ENCODE assay signal across 24 cellular contexts in the genomic region with DNA sequence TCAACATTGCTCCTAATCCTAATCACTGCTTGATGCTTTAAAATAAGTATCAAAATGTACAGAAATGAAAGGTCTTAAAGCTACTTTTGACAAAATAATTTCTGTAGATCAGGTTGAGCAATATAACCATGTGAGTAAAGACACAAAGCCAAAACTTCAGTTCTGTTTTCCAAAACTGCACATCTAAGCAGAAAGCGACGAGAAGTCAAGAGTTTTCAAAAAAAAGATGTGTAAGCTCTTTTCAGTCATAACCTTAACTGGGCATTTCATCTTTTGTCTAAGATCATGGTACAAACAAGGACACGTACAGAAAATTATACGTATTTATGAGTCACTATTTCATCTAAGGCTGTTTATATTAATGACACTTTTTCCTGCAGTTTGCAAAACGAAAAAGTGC.
DNase-seq lines count a peak whose midpoint lies in the region; ATAC-seq, FAIRE-seq and TF ChIP-seq lines count a peak whose summit lies in the region.
"Had no signal": no experiment of that assay in that cellular context is flagged by ENCODE, and none has a peak within 500 bp of the region (broad histone marks: within the 10 kb centered on the region; RNA-seq: fewer than 3 reads in every experiment).

No MANE protein-coding gene starts in this region.

- H3K27me3 Mint-ChIP-seq in chondrocyte (ENCODE audit: low read depth): no peaks in the 10 kb centered on the region

- H3K27ac ChIP-seq in A549: no peak overlapping the region
- peak overlapping the region; percentile 11 for H3K27ac ChIP-seq in osteoblast (ENCODE audit: low read depth, low read length)
- H3K27ac ChIP-seq: epithelial cell of prostate, foreskin keratinocyte had no signal

- FAIRE-seq in A549 (lab: Jason Lieb, UNC): no peak

- TF ChIP-seq EP300 in A549 (IDR thresholded peaks at IDR 0.05): no peak

- no peak overlapping the region for H3K4me3 Mint-ChIP-seq in chondrocyte (ENCODE audit: unreplicated experiment)
- H3K4me3 Mint-ChIP-seq: WTC11 had no signal

- peaks cover 4% of the 10 kb centered on the region; the same call in 1 of the 3 replicates for H3K4me1 ChIP-seq in A549
- peaks cover 3% of the 10 kb centered on the region for H3K4me1 ChIP-seq in osteoblast (ENCODE audit: insufficient read depth, low read length)
- H3K4me1 ChIP-seq: foreskin keratinocyte had no signal

- H3K27me3 ChIP-seq in osteoblast (ENCODE audit: insufficient read depth, low read length): no peaks in the 10 kb centered on the region
- H3K27me3 ChIP-seq: foreskin keratinocyte, spleen had no signal

- H4K20me1 ChIP-seq in osteoblast (ENCODE audit: insufficient read depth, low read length): peaks cover 3% of the 10 kb centered on the region

- TF ChIP-seq RAD21 in A549 (conservative IDR thresholded peaks at IDR 0.05 in 1 of 2, IDR thresholded peaks at IDR 0.05 in 1 of 2): no peak

- peak overlapping the region; percentile 65 for H3K27ac Mint-ChIP-seq in chondrocyte (ENCODE audit: unreplicated experiment)

- no peak for ATAC-seq in A549
- ATAC-seq: foreskin keratinocyte; stimulated activated naive CD8-positive, alpha-beta T cell treated with anti-CD3 and anti-CD28 coated beads, Interleukin-15, Interleukin-2, amounts not matched to agents 100 U/mL and 50 U/mL, for 24 hours; WTC11 had no signal

- H3K9me3 ChIP-seq in A549: no peaks in the 10 kb centered on the region
- no peaks in the 10 kb centered on the region for H3K9me3 ChIP-seq in osteoblast (ENCODE audit: low read depth, low read length)
- H3K9me3 ChIP-seq: spleen had no signal

- peaks cover 54% of the 10 kb centered on the region for H3K36me3 Mint-ChIP-seq in chondrocyte (ENCODE audit: low read depth)

- 85% methylated on average over 5 of the region's 5 CpGs for WGBS in A549 (ENCODE audit: missing lambda C conversion rate)

- H3K4me1 Mint-ChIP-seq in chondrocyte (ENCODE audit: low read depth): peaks cover 38% of the 10 kb centered on the region

- H3K4me2 ChIP-seq in A549 (no peak overlapping the region), osteoblast (ENCODE audit: insufficient read depth, low read length) (no peak overlapping the region)

- POLR2A ChIA-PET in A549 (lab: Yijun Ruan, JAX): no interaction called here

- TF ChIP-seq CTCF in A549 (IDR thresholded peaks at IDR 0.05) (no peak), chondrocyte (IDR thresholded peaks at IDR 0.05) (no peak), osteoblast (IDR thresholded peaks at IDR 0.05; ENCODE audit: extremely low read depth, low read depth, low read length) (no peak), GM10266 (IDR thresholded peaks at IDR 0.05; ENCODE audit: control insufficient read depth, insufficient read depth, low read depth, missing control alignments) (no peak)

- CTCF ChIA-PET in A549 (lab: Yijun Ruan, JAX): no interaction called here

- peaks cover 61% of the 10 kb centered on the region for H3K79me2 ChIP-seq in osteoblast (ENCODE audit: insufficient read depth, low read length)

- no peaks in the 10 kb centered on the region for H3K9me3 Mint-ChIP-seq in chondrocyte (ENCODE audit: low read depth)
- H3K9me3 Mint-ChIP-seq: WTC11 had no signal

- H2AFZ ChIP-seq in osteoblast (ENCODE audit: low read length): no peak overlapping the region

- no peak for TF ChIP-seq POLR2A in A549 (IDR thresholded peaks at IDR 0.05; ENCODE audit: low read length)

- H3K4me3 ChIP-seq in A549: no peak overlapping the region
- H3K4me3 ChIP-seq in osteoblast (ENCODE audit: insufficient read depth, low read length): no peak overlapping the region
- H3K4me3 ChIP-seq: spleen had no signal

- peaks cover 83% of the 10 kb centered on the region for H3K36me3 ChIP-seq in osteoblast (ENCODE audit: insufficient read depth, low read length)

- DNase-seq in A549 (ENCODE audit: low read depth in 1 of 2, low spot score in 1 of 2): no peak
- peak; percentile 28 for DNase-seq in CD1c-positive myeloid dendritic cell (ENCODE audit: extremely low spot score)
- DNase-seq in chondrocyte (ENCODE audit: low spot score): no peak
- DNase-seq in osteoblast (ENCODE audit: insufficient read length, low spot score, missing footprints): no peak
- no peak for DNase-seq in amygdala (lab: John Stamatoyannopoulos, UW)
- no peak for DNase-seq in GM10266 (ENCODE audit: extremely low spot score)
- no peak for DNase-seq in SW 1271 (lab: John Stamatoyannopoulos, UW)
- no peak for DNase-seq in NCI-H2081 treated with DMSO at 0.1 percent for 48 hours (lab: John Stamatoyannopoulos, UW)
- DNase-seq: activated CD4-positive, alpha-beta T cell treated with anti-CD3 and anti-CD28 coated beads, Interleukin-2, amount 50 U/mL, for 4 hours; activated gamma-delta T cell treated with Interleukin-2 at 50 U/mL for 16 hours; AML-193; central memory CD4-positive, alpha-beta T cell; DMS53; foreskin keratinocyte; GDM1; mesendoderm; NCI-H2029 treated with DMSO at 0.1 percent for 48 hours; NCI-H82; nucleus accumbens; spleen; stimulated activated CD4-positive, alpha-beta T cell treated with anti-CD3 and anti-CD28 coated beads, Interleukin-4, amount 100 ng/mL, for 4 hours; stimulated activated naive CD8-positive, alpha-beta T cell treated with anti-CD3 and anti-CD28 coated beads, Interleukin-15, Interleukin-2, amounts not matched to agents 100 U/mL and 50 U/mL, for 24 hours had no signal

TF ChIP-seq in A549, 52 proteins besides CTCF, POLR2A, EP300 and RAD21:
- TF ChIP-seq CEBPB (IDR thresholded peaks at IDR 0.05) (no peak), ZC3H11A (IDR thresholded peaks at IDR 0.05) (no peak), MAFK (IDR thresholded peaks at IDR 0.05; ENCODE audit: partially characterized antibody) (peak; percentile 77), ZFP36 (IDR thresholded peaks at IDR 0.05; ENCODE audit: borderline replicate concordance, partially characterized antibody) (no peak)
- TF ChIP-seq, protein P1, sequence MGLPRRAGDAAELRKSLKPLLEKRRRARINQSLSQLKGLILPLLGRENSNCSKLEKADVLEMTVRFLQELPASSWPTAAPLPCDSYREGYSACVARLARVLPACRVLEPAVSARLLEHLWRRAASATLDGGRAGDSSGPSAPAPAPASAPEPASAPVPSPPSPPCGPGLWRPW (IDR thresholded peaks at IDR 0.05): no peak
- TF ChIP-seq, protein P2, sequence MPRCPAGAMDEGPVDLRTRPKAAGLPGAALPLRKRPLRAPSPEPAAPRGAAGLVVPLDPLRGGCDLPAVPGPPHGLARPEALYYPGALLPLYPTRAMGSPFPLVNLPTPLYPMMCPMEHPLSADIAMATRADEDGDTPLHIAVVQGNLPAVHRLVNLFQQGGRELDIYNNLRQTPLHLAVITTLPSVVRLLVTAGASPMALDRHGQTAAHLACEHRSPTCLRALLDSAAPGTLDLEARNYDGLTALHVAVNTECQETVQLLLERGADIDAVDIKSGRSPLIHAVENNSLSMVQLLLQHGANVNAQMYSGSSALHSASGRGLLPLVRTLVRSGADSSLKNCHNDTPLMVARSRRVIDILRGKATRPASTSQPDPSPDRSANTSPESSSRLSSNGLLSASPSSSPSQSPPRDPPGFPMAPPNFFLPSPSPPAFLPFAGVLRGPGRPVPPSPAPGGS (IDR thresholded peaks at IDR 0.05): no peak
